1 cellular context compared by ENCODE assay signal in the genomic region with DNA sequence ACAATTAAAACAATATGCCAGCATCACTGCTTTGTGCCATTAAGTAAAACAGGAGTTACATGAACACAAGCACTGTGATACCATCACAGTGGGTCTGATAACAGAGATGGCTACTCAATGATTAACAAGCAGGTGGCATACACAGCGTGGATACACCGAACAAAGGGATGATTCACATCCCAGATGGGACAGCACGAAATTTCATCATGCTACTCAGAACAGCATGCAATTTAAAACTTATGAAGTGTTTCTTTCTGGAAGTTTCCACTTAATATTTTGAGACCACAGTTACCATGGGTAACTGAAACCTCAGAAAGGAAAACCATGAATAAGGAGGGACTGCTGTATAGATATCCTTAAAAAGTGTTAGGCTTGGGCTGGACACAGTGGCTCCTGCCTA.
TF ChIP-seq lines count a peak whose summit lies in the region.

No MANE protein-coding gene starts in this region.

TF ChIP-seq in A549, 52 proteins besides CTCF, POLR2A, EP300 and RAD21 (continued from another document):
- TF ChIP-seq, protein P1, sequence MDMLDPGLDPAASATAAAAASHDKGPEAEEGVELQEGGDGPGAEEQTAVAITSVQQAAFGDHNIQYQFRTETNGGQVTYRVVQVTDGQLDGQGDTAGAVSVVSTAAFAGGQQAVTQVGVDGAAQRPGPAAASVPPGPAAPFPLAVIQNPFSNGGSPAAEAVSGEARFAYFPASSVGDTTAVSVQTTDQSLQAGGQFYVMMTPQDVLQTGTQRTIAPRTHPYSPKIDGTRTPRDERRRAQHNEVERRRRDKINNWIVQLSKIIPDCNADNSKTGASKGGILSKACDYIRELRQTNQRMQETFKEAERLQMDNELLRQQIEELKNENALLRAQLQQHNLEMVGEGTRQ (IDR thresholded peaks at IDR 0.05) = no peak
- no peak for TF ChIP-seq JUNB (IDR thresholded peaks at IDR 0.05)
- no peak for TF ChIP-seq JUN (IDR thresholded peaks at IDR 0.05)
- TF ChIP-seq PHF8 (IDR thresholded peaks at IDR 0.05; ENCODE audit: borderline replicate concordance, low read depth) = no peak
- no peak for TF ChIP-seq BHLHE40 (IDR thresholded peaks at IDR 0.05; ENCODE audit: low read depth, low read length)
- TF ChIP-seq RFX5 (IDR thresholded peaks at IDR 0.05) = no peak
- TF ChIP-seq, protein P2, sequence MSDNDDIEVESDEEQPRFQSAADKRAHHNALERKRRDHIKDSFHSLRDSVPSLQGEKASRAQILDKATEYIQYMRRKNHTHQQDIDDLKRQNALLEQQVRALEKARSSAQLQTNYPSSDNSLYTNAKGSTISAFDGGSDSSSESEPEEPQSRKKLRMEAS (IDR thresholded peaks at IDR 0.05) = no peak
- no peak for TF ChIP-seq TP53 (CRISPR knock-in tag; IDR thresholded peaks at IDR 0.05)
- TF ChIP-seq, protein P3, sequence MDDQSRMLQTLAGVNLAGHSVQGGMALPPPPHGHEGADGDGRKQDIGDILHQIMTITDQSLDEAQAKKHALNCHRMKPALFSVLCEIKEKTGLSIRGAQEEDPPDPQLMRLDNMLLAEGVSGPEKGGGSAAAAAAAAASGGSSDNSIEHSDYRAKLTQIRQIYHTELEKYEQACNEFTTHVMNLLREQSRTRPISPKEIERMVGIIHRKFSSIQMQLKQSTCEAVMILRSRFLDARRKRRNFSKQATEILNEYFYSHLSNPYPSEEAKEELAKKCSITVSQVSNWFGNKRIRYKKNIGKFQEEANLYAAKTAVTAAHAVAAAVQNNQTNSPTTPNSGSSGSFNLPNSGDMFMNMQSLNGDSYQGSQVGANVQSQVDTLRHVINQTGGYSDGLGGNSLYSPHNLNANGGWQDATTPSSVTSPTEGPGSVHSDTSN (IDR thresholded peaks at IDR 0.05) = no peak
